In the genomic region with DNA sequence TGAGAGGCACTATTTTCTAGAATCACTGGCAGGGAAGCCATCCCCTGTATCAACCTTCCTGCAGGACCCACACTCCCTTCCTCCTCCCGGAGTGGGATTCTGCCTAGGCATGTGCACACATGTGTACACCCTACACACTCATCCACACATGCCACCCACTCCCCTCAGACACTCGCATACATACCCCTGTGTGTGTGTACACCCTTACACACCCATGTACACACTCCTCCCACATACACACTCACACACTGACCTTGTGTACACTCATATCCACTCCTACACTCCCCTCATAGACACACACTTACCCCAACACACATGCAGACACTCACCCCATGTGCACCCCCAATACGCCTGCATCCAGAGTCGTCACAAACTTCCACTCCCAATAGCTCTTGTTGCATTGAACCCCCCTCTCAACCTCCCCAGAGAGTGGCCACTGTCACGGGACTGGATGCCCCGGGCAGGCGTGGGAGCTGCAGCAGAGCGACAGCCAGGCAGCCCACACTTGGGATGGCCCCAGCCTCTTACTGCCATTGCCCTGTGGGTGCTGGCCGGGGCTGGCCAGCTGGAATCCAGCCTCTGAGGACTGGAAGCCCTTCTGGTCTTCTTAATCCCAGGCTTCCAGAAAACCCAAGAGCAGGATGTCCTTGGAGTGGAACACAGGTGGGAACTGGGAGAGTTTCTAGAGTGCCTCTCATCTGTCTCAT, we compare ENCODE assay signal across 17 cellular contexts.
A peak's percentile ranks its signal among the peaks of the same experiment; 100 is the strongest.
DNase-seq lines count a peak whose midpoint lies in the region; ATAC-seq and TF ChIP-seq lines count a peak whose summit lies in the region.
"Had no signal": no experiment of that assay in that cellular context is flagged by ENCODE, and none has a peak within 500 bp of the region (broad histone marks: within the 10 kb centered on the region; RNA-seq: fewer than 3 reads in every experiment).

No MANE protein-coding gene starts in this region.

- H3K4me3 ChIP-seq in BLaER1 (no peak overlapping the region), psoas muscle (no peak overlapping the region)

- no peak for ATAC-seq in Right ventricle myocardium inferior
- ATAC-seq in Right ventricle myocardium superior (ENCODE audit: poor library complexity) = no peak
- peak; percentile 6 for ATAC-seq in esophagus mucosa
- ATAC-seq in psoas muscle = no peak
- ATAC-seq: HCT116, Panc1 had no signal

- no peak for TF ChIP-seq CTCF in psoas muscle (IDR thresholded peaks at IDR 0.05)

- WGBS in psoas muscle, 3 donors = 69 to 89% (median 75%) methylated on average over 9 of the region's 9 CpGs

- H3K4me1 ChIP-seq in BLaER1 (peaks cover 61% of the 10 kb centered on the region), psoas muscle (peaks cover 44% of the 10 kb centered on the region)

- peaks cover 85% of the 10 kb centered on the region for H4K20me1 ChIP-seq in BLaER1

- H3K36me3 ChIP-seq in BLaER1 (peaks cover 16% of the 10 kb centered on the region; the same call in 1 of the 2 replicates), psoas muscle (ENCODE audit: insufficient read depth in 1 of 2, low read depth in 1 of 2) (no peaks in the 10 kb centered on the region)

- DNase-seq in Right ventricle myocardium inferior (ENCODE audit: missing footprints) (peak; percentile 6), Right ventricle myocardium superior (no peak), psoas muscle (no peak), cerebellar cortex (ENCODE audit: low spot score) (no peak)
- no peak for DNase-seq in activated CD8-positive, alpha-beta memory T cell treated with anti-CD3 and anti-CD28 coated beads, Interleukin-2, amount 50 U/mL, for 4 hours
- no peak for DNase-seq in activated CD8-positive, alpha-beta memory T cell treated with anti-CD3 and anti-CD28 coated beads, Interleukin-2, amount 50 U/mL, for 48 hours
- DNase-seq: DND-41, NCI-H1048, NCI-H1417 treated with DMSO at 0.1 percent for 48 hours, NCI-H1694 treated with DMSO at 0.1 percent for 48 hours had no signal

- H3K27me3 ChIP-seq in BLaER1 (no peaks in the 10 kb centered on the region), psoas muscle (ENCODE audit: insufficient read depth in 3 of 3, low read length in 2 of 3) (no peaks in the 10 kb centered on the region)

- peak overlapping the region; percentile 53 for H3K4me2 ChIP-seq in BLaER1
- H3K4me2 ChIP-seq: KMS-11 had no signal

- H3K27ac ChIP-seq in BLaER1 (peak overlapping the region; percentile 36; the same call in 1 of the 2 replicates), psoas muscle (peak overlapping the region; percentile 67)
- H3K27ac ChIP-seq: 22Rv1, HL-60, KMS-11 had no signal

- H3K9ac ChIP-seq in BLaER1 = no peak overlapping the region
- H3K9ac ChIP-seq: KMS-11 had no signal

- intact Hi-C loops in Right ventricle myocardium inferior (cut with DNase I) = no loop called here
- intact Hi-C loops in Right ventricle myocardium superior (cut with DNase I) = no loop called here
- intact Hi-C loops in psoas muscle (cut with DNase I) = no loop called here

- H3K9me3 ChIP-seq in BLaER1 (no peaks in the 10 kb centered on the region), psoas muscle (no peaks in the 10 kb centered on the region)
